Comparison of ENCODE assay signal across 9 cellular contexts in the genomic region with DNA sequence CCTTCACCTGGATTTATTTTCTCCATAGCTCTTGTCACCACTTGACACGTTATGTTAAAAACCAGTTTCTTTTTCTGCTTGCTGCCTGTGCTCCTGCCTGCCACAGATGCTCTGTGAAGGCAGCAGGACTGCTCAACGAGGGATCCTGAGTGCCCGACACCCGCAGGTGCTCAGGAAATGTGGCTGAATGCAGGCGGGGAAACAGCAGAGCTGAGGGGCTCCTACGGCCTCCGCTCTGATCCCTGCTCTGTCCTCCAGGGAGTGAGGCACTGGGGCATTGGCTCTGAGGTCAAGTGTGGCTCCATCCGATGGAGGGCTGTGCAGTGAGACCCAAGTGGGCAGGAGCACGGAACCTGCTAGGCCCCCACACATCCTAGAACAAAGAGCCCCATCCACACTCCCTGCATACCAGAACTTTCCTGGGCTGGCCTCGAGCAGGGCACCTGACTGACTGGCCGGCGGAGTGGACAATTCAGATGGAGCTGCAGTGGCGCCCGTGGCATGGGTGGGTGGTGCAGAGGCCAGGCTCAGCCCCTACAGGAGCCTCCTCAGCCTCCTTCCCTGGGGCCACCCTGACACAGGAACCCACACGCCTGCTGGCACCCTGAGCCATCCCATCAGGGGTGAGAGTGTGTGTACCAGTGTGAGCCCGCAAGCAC.
A peak's percentile ranks its signal among the peaks of the same experiment; 100 is the strongest.
DNase-seq lines count a peak whose midpoint lies in the region; ATAC-seq and TF ChIP-seq lines count a peak whose summit lies in the region.
"Had no signal": no experiment of that assay in that cellular context is flagged by ENCODE, and none has a peak within 500 bp of the region (broad histone marks: within the 10 kb centered on the region; RNA-seq: fewer than 3 reads in every experiment).

No MANE protein-coding gene starts in this region.

- no peaks in the 10 kb centered on the region for H3K27me3 ChIP-seq in OCI-LY3 (ENCODE audit: low read depth, low read length)
- H3K27me3 ChIP-seq in neutrophil, result peaks cover 13% of the 10 kb centered on the region

- peak overlapping the region; percentile 43; the same call in 1 of the 2 replicates for H2AFZ ChIP-seq in OCI-LY3 (ENCODE audit: low read depth, low read length)

- H3K27ac ChIP-seq in OCI-LY3 (ENCODE audit: low read length) (peak overlapping the region; percentile 81), neutrophil (peak overlapping the region; percentile 79), coronary artery (no peak overlapping the region)

- H3K36me3 ChIP-seq in OCI-LY3 (replicated peaks; ENCODE audit: low read depth, low read length) (no peaks in the 10 kb centered on the region), neutrophil (no peaks in the 10 kb centered on the region)

- peak overlapping the region; percentile 73 for H3K4me2 ChIP-seq in OCI-LY3 (ENCODE audit: low read length)

- H3K4me1 ChIP-seq in OCI-LY3 (ENCODE audit: low read length) (peaks cover 55% of the 10 kb centered on the region), neutrophil (ENCODE audit: control insufficient read depth in 1 of 2, insufficient read depth in 1 of 2, low read depth in 1 of 2, low read length in 1 of 2) (peaks cover 20 to 26% of the 10 kb centered on the region in 2 experiments)

- 0 out of 2 replicates have a peak, but pooled peaks cover 5% of the 10 kb centered on the region for H3K79me2 ChIP-seq in OCI-LY3 (ENCODE audit: low read length)

- H3K9me3 ChIP-seq in OCI-LY3 (ENCODE audit: insufficient read depth, low read length), result no peaks in the 10 kb centered on the region
- H3K9me3 ChIP-seq in neutrophil, result no peaks in the 10 kb centered on the region

- H3K9ac ChIP-seq in OCI-LY3 (ENCODE audit: low read length), result peak overlapping the region; percentile 62; the same call in 1 of the 2 replicates

- TF ChIP-seq CTCF in OCI-LY3 (IDR thresholded peaks at IDR 0.05; ENCODE audit: low read depth, low read length) (no peak), neutrophil (IDR thresholded peaks at IDR 0.05) (no peak), coronary artery (IDR thresholded peaks at IDR 0.05) (no peak)

- peak overlapping the region; percentile 51 for H3K4me3 ChIP-seq in OCI-LY3 (ENCODE audit: low read length)
- H3K4me3 ChIP-seq in neutrophil (ENCODE audit: low read depth in 1 of 2, low read length in 1 of 2), result peak overlapping the region in 1 of 2 experiments; percentile 20
- no peak overlapping the region for H3K4me3 ChIP-seq in coronary artery

- DNase-seq in coronary artery (ENCODE audit: low spot score), result no peak
- DNase-seq in MV-4-11 (lab: John Stamatoyannopoulos, UW), result no peak
- no peak for DNase-seq in HuH-7 (ENCODE audit: low spot score)
- no peak for DNase-seq in NCI-H2171 treated with DMSO at 0.1 percent for 48 hours (lab: John Stamatoyannopoulos, UW)
- DNase-seq: kidney glomerular epithelial cell had no signal

- peak; percentile 8 for ATAC-seq in GM18907 (IDR thresholded peaks at IDR 0.05; ENCODE audit: unreplicated experiment)
- peak; percentile 1 for ATAC-seq in HG02571 (IDR thresholded peaks at IDR 0.05; ENCODE audit: unreplicated experiment)

- no peaks in the 10 kb centered on the region for H4K20me1 ChIP-seq in OCI-LY3 (ENCODE audit: insufficient read depth, low read length)

Comparison
In these comparisons a context has a peak if more than half of its experiments do, and no peak if none do; other contexts are left out.
1. H3K27ac ChIP-seq: peak in OCI-LY3 (single experiment) and neutrophil (single experiment); none in coronary artery (0 of 2).